In the genomic region with DNA sequence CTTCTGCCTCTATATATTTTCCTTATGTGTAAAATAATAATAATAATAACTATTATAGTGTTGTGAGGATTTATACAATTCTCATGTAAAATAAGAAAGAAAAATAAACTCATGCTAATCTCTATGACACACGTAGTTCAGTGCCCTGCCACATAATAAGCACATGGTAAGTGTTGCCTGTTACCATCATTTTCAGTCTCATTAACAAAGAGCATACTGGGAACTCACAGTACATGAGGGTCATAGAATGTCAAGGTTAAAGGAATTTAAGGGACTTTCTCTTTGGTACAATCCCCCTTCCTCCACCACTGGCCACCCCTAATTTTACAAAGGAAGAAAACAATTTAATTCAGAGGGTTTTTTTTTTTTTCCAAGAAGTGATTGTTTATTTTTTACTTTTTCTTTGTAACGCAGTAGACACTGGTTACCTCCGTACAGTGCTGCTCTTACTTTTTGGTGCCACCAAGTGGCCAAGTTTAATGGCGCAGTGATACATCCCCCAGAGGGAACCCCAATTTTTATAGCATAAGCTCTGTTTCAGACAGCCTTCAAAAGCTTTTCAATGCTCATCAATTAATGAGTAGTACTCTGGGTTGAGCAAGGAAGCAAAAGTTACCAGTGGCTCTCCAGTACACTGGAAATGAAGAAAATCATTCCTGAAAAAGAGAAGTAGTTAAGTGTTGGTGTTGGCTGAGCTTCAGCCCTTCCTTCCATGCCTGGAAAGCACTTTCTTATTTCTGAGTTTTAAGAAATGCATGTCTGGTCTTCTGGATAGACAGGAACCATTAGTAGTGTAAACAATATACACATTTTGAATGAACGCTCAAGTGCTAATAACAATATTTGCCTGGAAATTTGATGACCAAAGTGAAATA, we compare ENCODE assay signal across 7 cellular contexts.
DNase-seq lines count a peak whose midpoint lies in the region; ATAC-seq and TF ChIP-seq lines count a peak whose summit lies in the region.

No MANE protein-coding gene starts in this region.

- peak; percentile 27 for DNase-seq in H4 (ENCODE audit: low spot score)
- DNase-seq in WTC11 (ENCODE audit: low spot score), result peak; percentile 57
- DNase-seq in colonic mucosa, result peak; percentile 47
- DNase-seq in mesothelial cell of epicardium (ENCODE audit: low spot score in 2 of 2, unreplicated experiment in 2 of 2), result peak in 1 of 2 experiments; percentile 39

- TF ChIP-seq CTCF in GM12873 (IDR thresholded peaks at IDR 0.05; ENCODE audit: insufficient read depth, low read depth, low read length, missing control alignments) (peak; percentile 73), WTC11 (IDR thresholded peaks at IDR 0.05) (peak; percentile 52; the same call in 1 of the 2 replicates), colonic mucosa (IDR thresholded peaks at IDR 0.05) (peak; percentile 71), mesothelial cell of epicardium (IDR thresholded peaks at IDR 0.05; ENCODE audit: unreplicated experiment) (peak; percentile 61)

- peak; percentile 99 for ATAC-seq in WTC11
- ATAC-seq in stimulated activated memory B cell treated with anti-CD40 and anti-IgM and Interleukin-4, amounts not matched to agents 10 μg/mL and 1 μg/mL and 100 μg/mL, for 72 hours, result peak; percentile 80

- POLR2A ChIA-PET in WTC11 (lab: Charles Lee), result interaction anchor here (0.6 kb wide), 1 partner anchor 109 kb away, joined by 3 read pairs; no protein-coding TSS in a partner anchor

- CTCF ChIA-PET in WTC11 (lab: Charles Lee), result interaction anchor here (0.5 to 1.8 kb wide), 48 partner anchors 11 to 622 kb away, joined by 3 to 22 read pairs (median 4); a partner anchor contains a TSS

- H3K36me3 ChIP-seq in KOPT-K1 (ENCODE audit: insufficient read depth, low read length) (no peaks in the 10 kb centered on the region), colonic mucosa (no peaks in the 10 kb centered on the region)

- H3K4me1 Mint-ChIP-seq in WTC11 (peaks cover 10% of the 10 kb centered on the region; the same call in 1 of the 2 replicates), mesothelial cell of epicardium (no peaks in the 10 kb centered on the region)
- H3K4me1 Mint-ChIP-seq in stimulated activated memory B cell treated with anti-CD40 and anti-IgM and Interleukin-4, amounts not matched to agents 10 μg/mL and 1 μg/mL and 100 μg/mL, for 72 hours, result no peaks in the 10 kb centered on the region

- peaks cover 3% of the 10 kb centered on the region; the same call in 1 of the 2 replicates for H3K9me3 Mint-ChIP-seq in WTC11
- H3K9me3 Mint-ChIP-seq in mesothelial cell of epicardium, result peaks cover 6% of the 10 kb centered on the region
- no peaks in the 10 kb centered on the region for H3K9me3 Mint-ChIP-seq in stimulated activated memory B cell treated with anti-CD40 and anti-IgM and Interleukin-4, amounts not matched to agents 10 μg/mL and 1 μg/mL and 100 μg/mL, for 72 hours

- no peaks in the 10 kb centered on the region for H3K4me1 ChIP-seq in colonic mucosa

- no peak overlapping the region for H3K4me3 Mint-ChIP-seq in WTC11
- no peak overlapping the region for H3K4me3 Mint-ChIP-seq in mesothelial cell of epicardium
- H3K4me3 Mint-ChIP-seq in stimulated activated memory B cell treated with anti-CD40 and anti-IgM and Interleukin-4, amounts not matched to agents 10 μg/mL and 1 μg/mL and 100 μg/mL, for 72 hours, result no peak overlapping the region

- H3K27ac ChIP-seq in KOPT-K1 (ENCODE audit: low read depth, low read length, poor library complexity, severe bottlenecking) (peak overlapping the region; percentile 51), colonic mucosa (no peak overlapping the region)

- H3K4me3 ChIP-seq in colonic mucosa, result no peak overlapping the region

- H3K9me3 ChIP-seq in KOPT-K1 (ENCODE audit: insufficient read depth, low read length, poor library complexity, severe bottlenecking), result peaks cover 11% of the 10 kb centered on the region
- no peaks in the 10 kb centered on the region for H3K9me3 ChIP-seq in colonic mucosa

- intact Hi-C loops in colonic mucosa (cut with DNase I), result loop anchor here (2.0 kb wide), 1 partner anchor 375 kb away; no protein-coding TSS in a partner anchor

- no peaks in the 10 kb centered on the region for H3K36me3 Mint-ChIP-seq in WTC11
- peaks cover 1% of the 10 kb centered on the region for H3K36me3 Mint-ChIP-seq in mesothelial cell of epicardium
- H3K36me3 Mint-ChIP-seq in stimulated activated memory B cell treated with anti-CD40 and anti-IgM and Interleukin-4, amounts not matched to agents 10 μg/mL and 1 μg/mL and 100 μg/mL, for 72 hours, result no peaks in the 10 kb centered on the region

- no peak overlapping the region for H3K9ac ChIP-seq in colonic mucosa (ENCODE audit: low read depth in 2 of 2, low read length in 2 of 2)

- H3K27me3 Mint-ChIP-seq in WTC11 (ENCODE audit: low read depth) (no peaks in the 10 kb centered on the region), mesothelial cell of epicardium (ENCODE audit: low read depth) (peaks cover 4% of the 10 kb centered on the region)
- H3K27me3 Mint-ChIP-seq in stimulated activated memory B cell treated with anti-CD40 and anti-IgM and Interleukin-4, amounts not matched to agents 10 μg/mL and 1 μg/mL and 100 μg/mL, for 72 hours, result peaks cover 23% of the 10 kb centered on the region

- no peaks in the 10 kb centered on the region for H3K27me3 ChIP-seq in colonic mucosa

- H3K27ac Mint-ChIP-seq in WTC11, result no peak overlapping the region
- H3K27ac Mint-ChIP-seq in mesothelial cell of epicardium, result no peak overlapping the region
- no peak overlapping the region for H3K27ac Mint-ChIP-seq in stimulated activated memory B cell treated with anti-CD40 and anti-IgM and Interleukin-4, amounts not matched to agents 10 μg/mL and 1 μg/mL and 100 μg/mL, for 72 hours

TF ChIP-seq in WTC11, 78 proteins besides CTCF, POLR2A, EP300 and RAD21 (continues in another document):
- TF ChIP-seq, protein P1, sequence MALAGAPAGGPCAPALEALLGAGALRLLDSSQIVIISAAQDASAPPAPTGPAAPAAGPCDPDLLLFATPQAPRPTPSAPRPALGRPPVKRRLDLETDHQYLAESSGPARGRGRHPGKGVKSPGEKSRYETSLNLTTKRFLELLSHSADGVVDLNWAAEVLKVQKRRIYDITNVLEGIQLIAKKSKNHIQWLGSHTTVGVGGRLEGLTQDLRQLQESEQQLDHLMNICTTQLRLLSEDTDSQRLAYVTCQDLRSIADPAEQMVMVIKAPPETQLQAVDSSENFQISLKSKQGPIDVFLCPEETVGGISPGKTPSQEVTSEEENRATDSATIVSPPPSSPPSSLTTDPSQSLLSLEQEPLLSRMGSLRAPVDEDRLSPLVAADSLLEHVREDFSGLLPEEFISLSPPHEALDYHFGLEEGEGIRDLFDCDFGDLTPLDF (CRISPR knock-in tag; IDR thresholded peaks at IDR 0.05), result no peak
- TF ChIP-seq, protein P2, sequence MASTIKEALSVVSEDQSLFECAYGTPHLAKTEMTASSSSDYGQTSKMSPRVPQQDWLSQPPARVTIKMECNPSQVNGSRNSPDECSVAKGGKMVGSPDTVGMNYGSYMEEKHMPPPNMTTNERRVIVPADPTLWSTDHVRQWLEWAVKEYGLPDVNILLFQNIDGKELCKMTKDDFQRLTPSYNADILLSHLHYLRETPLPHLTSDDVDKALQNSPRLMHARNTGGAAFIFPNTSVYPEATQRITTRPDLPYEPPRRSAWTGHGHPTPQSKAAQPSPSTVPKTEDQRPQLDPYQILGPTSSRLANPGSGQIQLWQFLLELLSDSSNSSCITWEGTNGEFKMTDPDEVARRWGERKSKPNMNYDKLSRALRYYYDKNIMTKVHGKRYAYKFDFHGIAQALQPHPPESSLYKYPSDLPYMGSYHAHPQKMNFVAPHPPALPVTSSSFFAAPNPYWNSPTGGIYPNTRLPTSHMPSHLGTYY (CRISPR knock-in tag; IDR thresholded peaks at IDR 0.05), result no peak
- TF ChIP-seq ELF4 (CRISPR knock-in tag; IDR thresholded peaks at IDR 0.05; ENCODE audit: low read depth), result no peak
- no peak for TF ChIP-seq ZNF121 (CRISPR knock-in tag; IDR thresholded peaks at IDR 0.05)
- TF ChIP-seq, protein P3, sequence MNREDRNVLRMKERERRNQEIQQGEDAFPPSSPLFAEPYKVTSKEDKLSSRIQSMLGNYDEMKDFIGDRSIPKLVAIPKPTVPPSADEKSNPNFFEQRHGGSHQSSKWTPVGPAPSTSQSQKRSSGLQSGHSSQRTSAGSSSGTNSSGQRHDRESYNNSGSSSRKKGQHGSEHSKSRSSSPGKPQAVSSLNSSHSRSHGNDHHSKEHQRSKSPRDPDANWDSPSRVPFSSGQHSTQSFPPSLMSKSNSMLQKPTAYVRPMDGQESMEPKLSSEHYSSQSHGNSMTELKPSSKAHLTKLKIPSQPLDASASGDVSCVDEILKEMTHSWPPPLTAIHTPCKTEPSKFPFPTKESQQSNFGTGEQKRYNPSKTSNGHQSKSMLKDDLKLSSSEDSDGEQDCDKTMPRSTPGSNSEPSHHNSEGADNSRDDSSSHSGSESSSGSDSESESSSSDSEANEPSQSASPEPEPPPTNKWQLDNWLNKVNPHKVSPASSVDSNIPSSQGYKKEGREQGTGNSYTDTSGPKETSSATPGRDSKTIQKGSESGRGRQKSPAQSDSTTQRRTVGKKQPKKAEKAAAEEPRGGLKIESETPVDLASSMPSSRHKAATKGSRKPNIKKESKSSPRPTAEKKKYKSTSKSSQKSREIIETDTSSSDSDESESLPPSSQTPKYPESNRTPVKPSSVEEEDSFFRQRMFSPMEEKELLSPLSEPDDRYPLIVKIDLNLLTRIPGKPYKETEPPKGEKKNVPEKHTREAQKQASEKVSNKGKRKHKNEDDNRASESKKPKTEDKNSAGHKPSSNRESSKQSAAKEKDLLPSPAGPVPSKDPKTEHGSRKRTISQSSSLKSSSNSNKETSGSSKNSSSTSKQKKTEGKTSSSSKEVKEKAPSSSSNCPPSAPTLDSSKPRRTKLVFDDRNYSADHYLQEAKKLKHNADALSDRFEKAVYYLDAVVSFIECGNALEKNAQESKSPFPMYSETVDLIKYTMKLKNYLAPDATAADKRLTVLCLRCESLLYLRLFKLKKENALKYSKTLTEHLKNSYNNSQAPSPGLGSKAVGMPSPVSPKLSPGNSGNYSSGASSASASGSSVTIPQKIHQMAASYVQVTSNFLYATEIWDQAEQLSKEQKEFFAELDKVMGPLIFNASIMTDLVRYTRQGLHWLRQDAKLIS (CRISPR knock-in tag; IDR thresholded peaks at IDR 0.05; ENCODE audit: borderline replicate concordance), result no peak
- TF ChIP-seq, protein P4, sequence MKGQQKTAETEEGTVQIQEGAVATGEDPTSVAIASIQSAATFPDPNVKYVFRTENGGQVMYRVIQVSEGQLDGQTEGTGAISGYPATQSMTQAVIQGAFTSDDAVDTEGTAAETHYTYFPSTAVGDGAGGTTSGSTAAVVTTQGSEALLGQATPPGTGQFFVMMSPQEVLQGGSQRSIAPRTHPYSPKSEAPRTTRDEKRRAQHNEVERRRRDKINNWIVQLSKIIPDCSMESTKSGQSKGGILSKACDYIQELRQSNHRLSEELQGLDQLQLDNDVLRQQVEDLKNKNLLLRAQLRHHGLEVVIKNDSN (CRISPR knock-in tag; IDR thresholded peaks at IDR 0.05), result no peak
- no peak for TF ChIP-seq JUN (CRISPR knock-in tag; IDR thresholded peaks at IDR 0.05)
- no peak for TF ChIP-seq ZNF263 (CRISPR knock-in tag; IDR thresholded peaks at IDR 0.05; ENCODE audit: low read depth)
